16 cellular contexts compared by ENCODE assay signal in genomic region chr19:51719251-51719901, GRCh38. TPM values are rescaled to one million over a fixed set of nuclear protein-coding genes. Genes with fewer than 3 reads are reported as not detected.
A peak's percentile ranks its signal among the peaks of the same experiment; 100 is the strongest.
DNase-seq lines count a peak whose midpoint lies in the region; ATAC-seq and TF ChIP-seq lines count a peak whose summit lies in the region.
"Had no signal": no experiment of that assay in that cellular context is flagged by ENCODE, and none has a peak within 500 bp of the region (broad histone marks: within the 10 kb centered on the region; RNA-seq: fewer than 3 reads in every experiment).

No MANE protein-coding gene starts in this region.

- H3K4me3 ChIP-seq in IMR-90 (ENCODE audit: insufficient read depth, low read depth, low read length), result no peak overlapping the region
- peak overlapping the region; percentile 59 for H3K4me3 ChIP-seq in iPS-20b (ENCODE audit: low read length)
- H3K4me3 ChIP-seq in retinal pigment epithelial cell (ENCODE audit: low read length), result peak overlapping the region; percentile 27
- H3K4me3 ChIP-seq: PC-9 had no signal

- POLR2A ChIA-PET in IMR-90 (lab: Charles Lee; ENCODE audit: unreplicated experiment), result no interaction called here

- no peak overlapping the region for H3K14ac ChIP-seq in IMR-90 (replicated peaks; ENCODE audit: low read depth, low read length)

- H3K18ac ChIP-seq in IMR-90 (ENCODE audit: low read depth, low read length), result no peak overlapping the region

- H3K27me3 ChIP-seq in IMR-90 (ENCODE audit: control insufficient read depth, insufficient read depth, low read length), result peaks cover 50% of the 10 kb centered on the region
- peaks cover 52% of the 10 kb centered on the region for H3K27me3 ChIP-seq in iPS-20b (ENCODE audit: insufficient read depth, low read length)

- H3K9me1 ChIP-seq in IMR-90 (ENCODE audit: insufficient read depth, low read length), result no peaks in the 10 kb centered on the region

- H2AFZ ChIP-seq in IMR-90 (replicated peaks; ENCODE audit: low read length, poor library complexity), result peak overlapping the region; percentile 58
- H2AFZ ChIP-seq: PC-9 had no signal

- BruUV-seq in IMR-90 (replicated peaks; lab: Mats Ljungman, UMichigan), result no TSS peak

- H4K5ac ChIP-seq in IMR-90 (ENCODE audit: low read depth, low read length), result no peak overlapping the region

- no peaks in the 10 kb centered on the region for H3K36me3 Mint-ChIP-seq in dendritic cell treated with granulocyte-macrophage colony-stimulating factor and Interleukin-4, amounts not matched to agents 40 ng/mL and 50 ng/mL, for 4 days (ENCODE audit: low read depth)
- H3K36me3 Mint-ChIP-seq in stimulated activated effector memory CD8-positive, alpha-beta T cell treated with anti-CD3 and anti-CD28 coated beads, Interleukin-12 subunit alpha, Interleukin-12 subunit beta, amount 100 ng/mL, for 72 hours, result no peaks in the 10 kb centered on the region
- H3K36me3 Mint-ChIP-seq: activated CD4-positive, alpha-beta memory T cell treated with anti-CD3 and anti-CD28 coated beads for 36 hours had no signal

- H3K27ac Mint-ChIP-seq in dendritic cell treated with granulocyte-macrophage colony-stimulating factor and Interleukin-4, amounts not matched to agents 40 ng/mL and 50 ng/mL, for 4 days, result no peak overlapping the region
- no peak overlapping the region for H3K27ac Mint-ChIP-seq in stimulated activated effector memory CD8-positive, alpha-beta T cell treated with anti-CD3 and anti-CD28 coated beads, Interleukin-12 subunit alpha, Interleukin-12 subunit beta, amount 100 ng/mL, for 72 hours
- H3K27ac Mint-ChIP-seq: activated CD4-positive, alpha-beta memory T cell treated with anti-CD3 and anti-CD28 coated beads for 36 hours; progenitor cell of endocrine pancreas; T-helper 2 cell treated with Interferon-gamma antibody and Interleukin-4, amounts not matched to agents 5 μg/mL and 100 μg/mL, for 36 hours had no signal

- H3K9me3 ChIP-seq in IMR-90 (ENCODE audit: control insufficient read depth, insufficient read depth, low read length), result peaks cover 5% of the 10 kb centered on the region
- H3K9me3 ChIP-seq in iPS-20b (ENCODE audit: insufficient read depth, low read depth, low read length), result no peaks in the 10 kb centered on the region

- no peaks in the 10 kb centered on the region for H3K36me3 ChIP-seq in IMR-90 (ENCODE audit: control insufficient read depth, insufficient read depth, low read length)
- H3K36me3 ChIP-seq in iPS-20b (ENCODE audit: insufficient read depth, low read depth, low read length), result no peaks in the 10 kb centered on the region

- TF ChIP-seq CTCF in IMR-90 (conservative IDR thresholded peaks at IDR 0.05; ENCODE audit: low read depth, low read length) (no peak), retinal pigment epithelial cell (conservative IDR thresholded peaks at IDR 0.05; ENCODE audit: low read depth, low read length) (no peak)

- H3K4me1 ChIP-seq in IMR-90 (ENCODE audit: control insufficient read depth, insufficient read depth, low read length), result no peaks in the 10 kb centered on the region; the same call in 1 of the 2 replicates
- H3K4me1 ChIP-seq in iPS-20b (ENCODE audit: insufficient read depth, low read length), result no peaks in the 10 kb centered on the region

- no peak overlapping the region for H2BK5ac ChIP-seq in IMR-90 (ENCODE audit: low read depth, low read length, poor library complexity, severe bottlenecking)

- H3K79me1 ChIP-seq in IMR-90 (ENCODE audit: low read depth in 1 of 2, low read length in 2 of 2), result no peaks in the 10 kb centered on the region

- peak overlapping the region; percentile 27; the same call in 1 of the 2 replicates for H3K4me2 ChIP-seq in IMR-90 (ENCODE audit: low read depth, low read length)
- H3K4me2 ChIP-seq: PC-9 had no signal

- H2AK5ac ChIP-seq in IMR-90 (ENCODE audit: low read depth, low read length), result no peak overlapping the region

- H4K8ac ChIP-seq in IMR-90 (ENCODE audit: low read depth in 2 of 2, low read length in 2 of 2), result no peak overlapping the region

- no peak overlapping the region for H3K23ac ChIP-seq in IMR-90 (ENCODE audit: low read depth, low read length)

- TF ChIP-seq POLR2A in IMR-90 (IDR thresholded peaks at IDR 0.05; ENCODE audit: low read depth, low read length), result no peak

- no peak overlapping the region for H4K91ac ChIP-seq in IMR-90 (ENCODE audit: insufficient read depth, low read depth, low read length)

- H3K9me3 Mint-ChIP-seq in dendritic cell treated with granulocyte-macrophage colony-stimulating factor and Interleukin-4, amounts not matched to agents 40 ng/mL and 50 ng/mL, for 4 days, result peaks cover 14% of the 10 kb centered on the region
- H3K9me3 Mint-ChIP-seq in stimulated activated effector memory CD8-positive, alpha-beta T cell treated with anti-CD3 and anti-CD28 coated beads, Interleukin-12 subunit alpha, Interleukin-12 subunit beta, amount 100 ng/mL, for 72 hours, result peaks cover 3% of the 10 kb centered on the region
- H3K9me3 Mint-ChIP-seq: activated CD4-positive, alpha-beta memory T cell treated with anti-CD3 and anti-CD28 coated beads for 36 hours; T-helper 2 cell treated with Interferon-gamma antibody and Interleukin-4, amounts not matched to agents 5 μg/mL and 100 μg/mL, for 36 hours had no signal

- peak overlapping the region; percentile 47 for H3K4me3 Mint-ChIP-seq in dendritic cell treated with granulocyte-macrophage colony-stimulating factor and Interleukin-4, amounts not matched to agents 40 ng/mL and 50 ng/mL, for 4 days
- H3K4me3 Mint-ChIP-seq in stimulated activated effector memory CD8-positive, alpha-beta T cell treated with anti-CD3 and anti-CD28 coated beads, Interleukin-12 subunit alpha, Interleukin-12 subunit beta, amount 100 ng/mL, for 72 hours, result no peak overlapping the region
- H3K4me3 Mint-ChIP-seq: activated CD4-positive, alpha-beta memory T cell treated with anti-CD3 and anti-CD28 coated beads for 36 hours; T-helper 2 cell treated with Interferon-gamma antibody and Interleukin-4, amounts not matched to agents 5 μg/mL and 100 μg/mL, for 36 hours had no signal

- H3K4ac ChIP-seq in IMR-90 (ENCODE audit: low read depth, low read length), result no peak overlapping the region

- peaks cover 29% of the 10 kb centered on the region for H3K4me1 Mint-ChIP-seq in dendritic cell treated with granulocyte-macrophage colony-stimulating factor and Interleukin-4, amounts not matched to agents 40 ng/mL and 50 ng/mL, for 4 days (ENCODE audit: low read depth)
- peaks cover 6% of the 10 kb centered on the region for H3K4me1 Mint-ChIP-seq in stimulated activated effector memory CD8-positive, alpha-beta T cell treated with anti-CD3 and anti-CD28 coated beads, Interleukin-12 subunit alpha, Interleukin-12 subunit beta, amount 100 ng/mL, for 72 hours

- no peak overlapping the region for H3K56ac ChIP-seq in IMR-90 (ENCODE audit: extremely low read depth, insufficient read depth, low read length)

- in situ Hi-C loops in IMR-90 (cut with MboI; ENCODE audit: low sequenced_read_pairs), result no loop called here

- WGBS in IMR-90 (ENCODE audit: extremely low coverage in 2 of 2, insufficient read length in 1 of 2), 2 experiments, result 7% methylated on average over 42 of the region's 79 CpGs; no CpG with 5 or more reads in 1 of the 2 experiments

- no peak overlapping the region for H3K27ac ChIP-seq in IMR-90 (ENCODE audit: insufficient read depth, low read length)
- H3K27ac ChIP-seq in iPS-20b (ENCODE audit: low read length), result no peak overlapping the region
- H3K27ac ChIP-seq: PC-9 had no signal

- peaks cover 69% of the 10 kb centered on the region for H3K27me3 Mint-ChIP-seq in dendritic cell treated with granulocyte-macrophage colony-stimulating factor and Interleukin-4, amounts not matched to agents 40 ng/mL and 50 ng/mL, for 4 days

- H4K20me1 ChIP-seq in IMR-90 (ENCODE audit: insufficient read depth, low read length), result no peaks in the 10 kb centered on the region

- TF ChIP-seq RAD21 in IMR-90 (IDR thresholded peaks at IDR 0.05; ENCODE audit: low read length), result no peak

- DNase-seq in IMR-90 (no peak), retinal pigment epithelial cell (ENCODE audit: low read depth) (no peak)
- DNase-seq in stimulated activated effector memory CD8-positive, alpha-beta T cell treated with anti-CD3 and anti-CD28 coated beads, Interleukin-12 subunit alpha, Interleukin-12 subunit beta, amount 100 ng/mL, for 72 hours (ENCODE audit: low spot score in 2 of 2), result no peak
- DNase-seq: activated CD4-positive, alpha-beta memory T cell treated with anti-CD3 and anti-CD28 coated beads for 36 hours; activated effector memory CD4-positive, alpha-beta T cell treated with anti-CD3 and anti-CD28 coated beads, Interleukin-2, amount 50 U/mL, for 16 hours; cerebellar nuclear complex; GDM1; MM.1S; PC-9 had no signal

- no peak overlapping the region for H2BK120ac ChIP-seq in IMR-90 (ENCODE audit: low read depth, low read length)

- intact Hi-C loops in IMR-90 (cut with micrococcal nuclease), result no loop called here
- intact Hi-C loops in dendritic cell treated with granulocyte-macrophage colony-stimulating factor and Interleukin-4, amounts not matched to agents 40 ng/mL and 50 ng/mL, for 4 days (cut with micrococcal nuclease), result no loop called here

- no peak overlapping the region for H2BK20ac ChIP-seq in IMR-90 (ENCODE audit: low read depth, low read length)

- ATAC-seq in IMR-90 (ENCODE audit: low read depth) (no peak; the same call in 1 of the 2 replicates), GM18511 (IDR thresholded peaks at IDR 0.05; ENCODE audit: unreplicated experiment) (no peak), GM18868 (IDR thresholded peaks at IDR 0.05; ENCODE audit: unreplicated experiment) (no peak), HG03342 (IDR thresholded peaks at IDR 0.05; ENCODE audit: unreplicated experiment) (no peak)
- ATAC-seq in stimulated activated effector memory CD8-positive, alpha-beta T cell treated with anti-CD3 and anti-CD28 coated beads, Interleukin-12 subunit alpha, Interleukin-12 subunit beta, amount 100 ng/mL, for 72 hours, result no peak

- CTCF ChIA-PET in IMR-90 (lab: Yijun Ruan, JAX), result no interaction called here

- no peak overlapping the region for H2AK9ac ChIP-seq in IMR-90 (replicated peaks; ENCODE audit: low read depth, low read length, poor library complexity)

- dilution Hi-C loops in IMR-90 (cut with HindIII; ENCODE audit: low sequenced_read_pairs, unreplicated experiment), result no loop called here

- H2BK15ac ChIP-seq in IMR-90 (ENCODE audit: low read depth, low read length), result no peak overlapping the region

- H3K9ac ChIP-seq in IMR-90 (ENCODE audit: low read depth, low read length) (no peak overlapping the region), iPS-20b (ENCODE audit: low read depth, low read length) (no peak overlapping the region)

RNA-seq across cellular contexts. Expression of gene HAS1, which starts 4.4 kb away (rescaled TPM):
- not detected in 2 replicates for total RNA-seq in IMR-90 (2012; rRNA removed)
- not detected in 2 replicates for polyA plus RNA-seq in IMR-90 (2012; rRNA removed)
- not detected in 2 replicates for polyA plus RNA-seq in IMR-90 (2012; cell fraction: cytosol; rRNA removed)
- not detected in 2 replicates for polyA plus RNA-seq in IMR-90 (2012; cell fraction: nucleus; rRNA removed; ENCODE audit: low replicate concordance)
- total RNA-seq: activated CD4-positive, alpha-beta memory T cell treated with anti-CD3 and anti-CD28 coated beads for 36 hours; PC-9; progenitor cell of endocrine pancreas had no signal

RNA-seq across cellular contexts. Expression of gene SPACA6, which starts 26.2 kb away (rescaled TPM):
- total RNA-seq in IMR-90 (2012; rRNA removed), result 1.3 and 1.7 TPM in 2 replicates
- 10.5 and 13.6 TPM in 2 replicates for polyA plus RNA-seq in IMR-90 (2012; rRNA removed)
- 4.0 and 8.1 TPM in 2 replicates for polyA plus RNA-seq in IMR-90 (2012; cell fraction: cytosol; rRNA removed)
- polyA plus RNA-seq in IMR-90 (2012; cell fraction: nucleus; rRNA removed; ENCODE audit: low replicate concordance), result 92.7 and 118 TPM in 2 replicates

RNA-seq across cellular contexts. Expression of gene FPR1, which starts 32.3 kb away (rescaled TPM):
- not detected in 2 replicates for total RNA-seq in IMR-90 (2012; rRNA removed)
- polyA plus RNA-seq in IMR-90 (2012; rRNA removed), result not detected in 2 replicates
- polyA plus RNA-seq in IMR-90 (2012; cell fraction: cytosol; rRNA removed), result not detected in 2 replicates
- not detected in 2 replicates for polyA plus RNA-seq in IMR-90 (2012; cell fraction: nucleus; rRNA removed; ENCODE audit: low replicate concordance)
- total RNA-seq: activated CD4-positive, alpha-beta memory T cell treated with anti-CD3 and anti-CD28 coated beads for 36 hours; PC-9; progenitor cell of endocrine pancreas had no signal

RNA-seq across cellular contexts. Expression of gene FPR2, which starts 41.6 kb away (rescaled TPM):
- total RNA-seq in IMR-90 (2012; rRNA removed), result not detected in 2 replicates
- not detected in 2 replicates for polyA plus RNA-seq in IMR-90 (2012; rRNA removed)
- polyA plus RNA-seq in IMR-90 (2012; cell fraction: cytosol; rRNA removed), result not detected in 2 replicates
- polyA plus RNA-seq in IMR-90 (2012; cell fraction: nucleus; rRNA removed; ENCODE audit: low replicate concordance), result not detected in 2 replicates
- total RNA-seq: activated CD4-positive, alpha-beta memory T cell treated with anti-CD3 and anti-CD28 coated beads for 36 hours; PC-9; progenitor cell of endocrine pancreas had no signal
